Comparison of ENCODE assay signal across 17 cellular contexts in the genomic region with DNA sequence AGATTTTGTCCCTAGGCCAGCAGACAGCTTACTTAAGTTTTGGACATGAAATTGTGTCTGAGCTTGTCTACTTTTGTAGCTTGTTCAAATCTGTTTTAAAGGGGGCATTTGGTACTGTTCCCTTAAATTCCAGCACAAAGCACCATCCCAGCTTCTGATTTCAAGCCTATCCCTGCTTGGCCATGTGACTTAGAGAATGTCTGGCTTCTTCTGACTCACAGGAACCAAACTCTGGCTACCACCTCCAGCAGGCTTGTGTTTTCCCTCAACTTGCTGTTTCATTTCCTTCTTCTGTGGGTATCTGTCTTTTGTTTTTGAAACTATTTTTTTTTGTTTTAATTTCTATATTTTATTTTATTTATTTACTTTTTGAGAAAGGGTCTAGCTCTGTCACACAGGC.
DNase-seq lines count a peak whose midpoint lies in the region; ATAC-seq and TF ChIP-seq lines count a peak whose summit lies in the region.
"Had no signal": no experiment of that assay in that cellular context is flagged by ENCODE, and none has a peak within 500 bp of the region (broad histone marks: within the 10 kb centered on the region; RNA-seq: fewer than 3 reads in every experiment).

No MANE protein-coding gene starts in this region.

- H3K4me1 Mint-ChIP-seq in MCF 10A (ENCODE audit: insufficient read depth, unreplicated experiment) (no peaks in the 10 kb centered on the region), natural killer cell (no peaks in the 10 kb centered on the region)
- H3K4me1 Mint-ChIP-seq in naive thymus-derived CD4-positive, alpha-beta T cell = no peaks in the 10 kb centered on the region
- H3K4me1 Mint-ChIP-seq: CD4-positive, alpha-beta memory T cell had no signal

- intact Hi-C loops in MCF 10A (cut with micrococcal nuclease) (no loop called here), breast epithelium (cut with DNase I; ENCODE audit: low total_unique reads) (no loop called here), natural killer cell (cut with micrococcal nuclease) (no loop called here), aorta (cut with DNase I) (no loop called here)
- intact Hi-C loops in naive thymus-derived CD4-positive, alpha-beta T cell (cut with micrococcal nuclease) = no loop called here

- no peak overlapping the region for H3K4me3 ChIP-seq in breast epithelium
- H3K4me3 ChIP-seq in brain microvascular endothelial cell (ENCODE audit: low read depth, low read length) = no peak overlapping the region
- no peak overlapping the region for H3K4me3 ChIP-seq in aorta (ENCODE audit: low read length in 2 of 2)
- no peak overlapping the region for H3K4me3 ChIP-seq in naive thymus-derived CD4-positive, alpha-beta T cell (ENCODE audit: low read length)
- H3K4me3 ChIP-seq: lower lobe of right lung, prostate gland had no signal

- H3K27me3 ChIP-seq in breast epithelium (no peaks in the 10 kb centered on the region), brain microvascular endothelial cell (replicated peaks) (no peaks in the 10 kb centered on the region), aorta (ENCODE audit: control insufficient read depth in 1 of 2, insufficient read depth in 2 of 2, low read length in 1 of 2) (no peaks in the 10 kb centered on the region)
- no peaks in the 10 kb centered on the region for H3K27me3 ChIP-seq in naive thymus-derived CD4-positive, alpha-beta T cell (ENCODE audit: control insufficient read depth in 2 of 2, insufficient read depth in 2 of 2, low read length in 2 of 2)

- H3K4me3 Mint-ChIP-seq in MCF 10A (ENCODE audit: unreplicated experiment) (no peak overlapping the region), natural killer cell (no peak overlapping the region)
- no peak overlapping the region for H3K4me3 Mint-ChIP-seq in naive thymus-derived CD4-positive, alpha-beta T cell
- H3K4me3 Mint-ChIP-seq: CD4-positive, alpha-beta memory T cell; natural killer cell treated with Interleukin-12 subunit alpha and Interleukin-12 subunit beta and Interleukin-15 and Interleukin-18, amount 100 ng/mL, for 72 hours; T-helper 2 cell treated with Interferon-gamma antibody and Interleukin-4, amounts not matched to agents 5 μg/mL and 100 μg/mL, for 36 hours had no signal

- H3K36me3 ChIP-seq in breast epithelium (no peaks in the 10 kb centered on the region), brain microvascular endothelial cell (replicated peaks) (no peaks in the 10 kb centered on the region), aorta (ENCODE audit: control insufficient read depth in 1 of 2, insufficient read depth in 2 of 2, low read length in 1 of 2) (no peaks in the 10 kb centered on the region)
- H3K36me3 ChIP-seq in naive thymus-derived CD4-positive, alpha-beta T cell (ENCODE audit: control insufficient read depth in 2 of 3, insufficient read depth in 3 of 3, low read length in 3 of 3) = no peaks in the 10 kb centered on the region
- H3K36me3 ChIP-seq: lower lobe of right lung, prostate gland had no signal

- H3K27ac ChIP-seq in breast epithelium (no peak overlapping the region), brain microvascular endothelial cell (no peak overlapping the region), aorta (ENCODE audit: low read depth in 1 of 2, low read length in 2 of 2) (no peak overlapping the region)
- H3K27ac ChIP-seq in naive thymus-derived CD4-positive, alpha-beta T cell (ENCODE audit: low read depth, low read length) = no peak overlapping the region
- H3K27ac ChIP-seq: lower lobe of right lung, prostate gland had no signal

- no peak for TF ChIP-seq CTCF in MCF 10A (IDR thresholded peaks at IDR 0.05; ENCODE audit: unreplicated experiment)
- TF ChIP-seq CTCF in breast epithelium (IDR thresholded peaks at IDR 0.05) = no peak
- no peak for TF ChIP-seq CTCF in brain microvascular endothelial cell (IDR thresholded peaks at IDR 0.05; ENCODE audit: low read depth, low read length, missing control alignments)
- TF ChIP-seq CTCF in natural killer cell (IDR thresholded peaks at IDR 0.05) = no peak

- BruUV-seq in MCF 10A (replicated peaks; lab: Mats Ljungman, UMichigan) = no TSS peak

- in situ Hi-C loops in brain microvascular endothelial cell (cut with HindIII; ENCODE audit: low pct_ligation_motif_present, low sequenced_read_pairs) = no loop called here

- H3K36me3 Mint-ChIP-seq in MCF 10A (ENCODE audit: insufficient read depth, unreplicated experiment) (no peaks in the 10 kb centered on the region), natural killer cell (no peaks in the 10 kb centered on the region)
- H3K36me3 Mint-ChIP-seq in naive thymus-derived CD4-positive, alpha-beta T cell = peaks cover 0 to 8% (median 0%) of the 10 kb centered on the region in 5 donors
- H3K36me3 Mint-ChIP-seq: CD4-positive, alpha-beta memory T cell had no signal

- POLR2A ChIA-PET in MCF 10A (lab: Yijun Ruan, JAX) = no interaction called here
- POLR2A ChIA-PET in naive thymus-derived CD4-positive, alpha-beta T cell (lab: Charles Lee) = no interaction called here

- H3K27ac Mint-ChIP-seq in MCF 10A (ENCODE audit: low read depth, unreplicated experiment) = no peak overlapping the region
- no peak overlapping the region for H3K27ac Mint-ChIP-seq in natural killer cell
- no peak overlapping the region for H3K27ac Mint-ChIP-seq in naive thymus-derived CD4-positive, alpha-beta T cell
- H3K27ac Mint-ChIP-seq: CD4-positive, alpha-beta memory T cell; natural killer cell treated with Interleukin-12 subunit alpha and Interleukin-12 subunit beta and Interleukin-15 and Interleukin-18, amount 100 ng/mL, for 72 hours; T-helper 2 cell treated with Interferon-gamma antibody and Interleukin-4, amounts not matched to agents 5 μg/mL and 100 μg/mL, for 36 hours had no signal

- peak; percentile 8 for DNase-seq in MCF 10A (ENCODE audit: unreplicated experiment)
- DNase-seq in breast epithelium (ENCODE audit: low spot score in 2 of 2) = no peak
- DNase-seq in brain microvascular endothelial cell = peak; percentile 67
- DNase-seq in foreskin melanocyte = peak; percentile 47
- DNase-seq in natural killer cell = no peak
- DNase-seq in aorta = no peak
- DNase-seq in naive thymus-derived CD4-positive, alpha-beta T cell = no peak
- DNase-seq in inferior parietal cortex (ENCODE audit: extremely low spot score) = no peak
- DNase-seq: 8988T; activated CD4-positive, alpha-beta T cell treated with anti-CD3 and anti-CD28 coated beads for 1 hour; CD4-positive, alpha-beta memory T cell; lower lobe of right lung; NCI-H345; stimulated activated naive CD4-positive, alpha-beta T cell treated with Interleukin-2 at 50 U/mL for 16 hours had no signal

- TF ChIP-seq POLR2A in breast epithelium (IDR thresholded peaks at IDR 0.05) = no peak

- H3K27me3 Mint-ChIP-seq in MCF 10A (ENCODE audit: insufficient read depth, unreplicated experiment) (no peaks in the 10 kb centered on the region), natural killer cell (ENCODE audit: low read depth in 2 of 2) (peaks cover 0 to 7% of the 10 kb centered on the region in 2 donors)
- peaks cover 0 to 12% (median 4%) of the 10 kb centered on the region in 5 donors for H3K27me3 Mint-ChIP-seq in naive thymus-derived CD4-positive, alpha-beta T cell
- H3K27me3 Mint-ChIP-seq: CD4-positive, alpha-beta memory T cell; natural killer cell treated with Interleukin-12 subunit alpha and Interleukin-12 subunit beta and Interleukin-15 and Interleukin-18, amount 100 ng/mL, for 72 hours had no signal

- no peak for ATAC-seq in natural killer cell
- ATAC-seq in aorta (ENCODE audit: low FRiP score) = no peak
- no peak for ATAC-seq in naive thymus-derived CD4-positive, alpha-beta T cell
- ATAC-seq: lower lobe of right lung; natural killer cell treated with Interleukin-12 subunit alpha and Interleukin-12 subunit beta and Interleukin-15 and Interleukin-18, amount 100 ng/mL, for 72 hours had no signal

- H3K9me3 Mint-ChIP-seq in MCF 10A (ENCODE audit: unreplicated experiment) (no peaks in the 10 kb centered on the region), natural killer cell (peaks cover 5 to 8% of the 10 kb centered on the region in 2 donors)
- H3K9me3 Mint-ChIP-seq in naive thymus-derived CD4-positive, alpha-beta T cell = peaks cover 0 to 25% (median 5%) of the 10 kb centered on the region in 11 donors
- H3K9me3 Mint-ChIP-seq: T-helper 2 cell treated with Interferon-gamma antibody and Interleukin-4, amounts not matched to agents 5 μg/mL and 100 μg/mL, for 36 hours had no signal

- CTCF ChIA-PET in MCF 10A (lab: Yijun Ruan, JAX) = no interaction called here
- CTCF ChIA-PET in naive thymus-derived CD4-positive, alpha-beta T cell (lab: Charles Lee) = no interaction called here

- H3K4me1 ChIP-seq in breast epithelium (no peaks in the 10 kb centered on the region), aorta (ENCODE audit: control insufficient read depth in 1 of 2, insufficient read depth in 2 of 2, low read length in 2 of 2) (no peaks in the 10 kb centered on the region)
- no peaks in the 10 kb centered on the region for H3K4me1 ChIP-seq in naive thymus-derived CD4-positive, alpha-beta T cell (ENCODE audit: control insufficient read depth in 2 of 2, insufficient read depth in 2 of 2, low read length in 2 of 2)
- H3K4me1 ChIP-seq: lower lobe of right lung, prostate gland had no signal

- H3K9me3 ChIP-seq in breast epithelium (no peaks in the 10 kb centered on the region), aorta (ENCODE audit: control insufficient read depth, low read length) (no peaks in the 10 kb centered on the region)
- H3K9me3 ChIP-seq in naive thymus-derived CD4-positive, alpha-beta T cell (ENCODE audit: control insufficient read depth in 2 of 3, low read length in 3 of 3) = no peaks in the 10 kb centered on the region
- H3K9me3 ChIP-seq: lower lobe of right lung, prostate gland had no signal

Comparison
In these comparisons a context has a peak if more than half of its experiments do, and no peak if none do; other contexts are left out.
1. DNase-seq: peak in MCF 10A (single experiment), brain microvascular endothelial cell (single experiment) and foreskin melanocyte (single experiment); none in breast epithelium (0 of 2), natural killer cell (single experiment), aorta (0 of 2), naive thymus-derived CD4-positive, alpha-beta T cell (0 of 9) and inferior parietal cortex (single experiment).